Comparison of ENCODE assay signal across 16 cellular contexts in the genomic region with DNA sequence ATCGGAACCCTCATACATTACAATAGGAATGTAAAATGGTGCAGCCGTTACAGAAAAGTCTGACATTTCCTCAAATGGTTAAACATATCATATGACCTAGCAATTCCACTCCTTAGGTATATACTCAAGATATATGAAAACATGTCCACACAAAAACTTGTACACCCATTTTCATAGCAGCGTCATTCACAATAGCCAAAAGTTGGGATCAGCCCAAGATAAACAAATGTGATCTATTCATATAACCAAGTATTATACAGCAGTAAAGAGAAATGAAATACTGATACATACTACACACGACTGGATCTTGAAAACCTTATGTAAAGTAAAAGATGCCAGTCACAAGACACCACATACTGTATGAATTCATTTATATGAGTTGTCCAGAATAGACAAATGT.
"Had no signal": no experiment of that assay in that cellular context is flagged by ENCODE, and none has a peak within 500 bp of the region (broad histone marks: within the 10 kb centered on the region; RNA-seq: fewer than 3 reads in every experiment).

No MANE protein-coding gene starts in this region.

- H3K27me3 ChIP-seq: gastrocnemius medialis, heart right ventricle, right atrium auricular region, tibial nerve, vagina had no signal

- H3K4me3 ChIP-seq: gastrocnemius medialis, heart right ventricle, lung, right atrium auricular region, tibial nerve, vagina had no signal

- DNase-seq: activated naive CD4-positive, alpha-beta T cell; activated T-cell treated with anti-CD3 and anti-CD28 coated beads for 4 hours; aorta; gastrocnemius medialis; heart right ventricle; left cardiac atrium; midbrain; stimulated activated CD4-positive, alpha-beta T cell treated with anti-CD3 and anti-CD28 coated beads, Interleukin-15, amount 100 ng/mL, for 24 hours; stimulated activated CD4-positive, alpha-beta T cell treated with anti-CD3 and anti-CD28 coated beads, Interleukin-4, amount 100 ng/mL, for 24 hours; stimulated activated naive CD4-positive, alpha-beta T cell treated with Interleukin-2 at 50 U/mL for 16 hours; substantia nigra; T-helper 9 cell had no signal

- ATAC-seq: gastrocnemius medialis, heart right ventricle, left cardiac atrium had no signal
